Comparison of ENCODE assay signal across 9 cellular contexts in genomic region chr4:86961103-86961502, GRCh38. TPM values are rescaled to one million over a fixed set of nuclear protein-coding genes. Genes with fewer than 3 reads are reported as not detected.
DNase-seq lines count a peak whose midpoint lies in the region; ATAC-seq and TF ChIP-seq lines count a peak whose summit lies in the region.
"Had no signal": no experiment of that assay in that cellular context is flagged by ENCODE, and none has a peak within 500 bp of the region (broad histone marks: within the 10 kb centered on the region; RNA-seq: fewer than 3 reads in every experiment).

No MANE protein-coding gene starts in this region.

- H3K4me3 ChIP-seq in BLaER1: peak overlapping the region; percentile 57
- H3K4me3 ChIP-seq in Peyer's patch: no peak overlapping the region
- H3K4me3 ChIP-seq in right lobe of liver: no peak overlapping the region

- H3K4me1 Mint-ChIP-seq in H9 (peaks cover 59 to 65% of the 10 kb centered on the region in 2 experiments), Calu3 (ENCODE audit: low read depth, unreplicated experiment) (peaks cover 7% of the 10 kb centered on the region)

- no peaks in the 10 kb centered on the region for H3K9me3 ChIP-seq in BLaER1
- no peaks in the 10 kb centered on the region for H3K9me3 ChIP-seq in H9 (ENCODE audit: control insufficient read depth, low read depth, low read length)
- H3K9me3 ChIP-seq in Peyer's patch: no peaks in the 10 kb centered on the region
- H3K9me3 ChIP-seq in right lobe of liver: no peaks in the 10 kb centered on the region

- TF ChIP-seq CTCF in H9 (conservative IDR thresholded peaks at IDR 0.05): no peak
- no peak for TF ChIP-seq CTCF in Peyer's patch (IDR thresholded peaks at IDR 0.05)
- no peak for TF ChIP-seq CTCF in right lobe of liver (IDR thresholded peaks at IDR 0.05)
- TF ChIP-seq CTCF in Calu3 (IDR thresholded peaks at IDR 0.05; ENCODE audit: unreplicated experiment): no peak

- no peak for TF ChIP-seq POLR2A in Peyer's patch (IDR thresholded peaks at IDR 0.05)
- no peak for TF ChIP-seq POLR2A in right lobe of liver (IDR thresholded peaks at IDR 0.05)

- H4K8ac ChIP-seq in H9 (replicated peaks; ENCODE audit: insufficient read length, low read depth, low read length): no peak overlapping the region

- H4K91ac ChIP-seq in H9 (ENCODE audit: insufficient read length, low read depth, low read length): no peak overlapping the region

- no peak overlapping the region for H2BK20ac ChIP-seq in H9 (ENCODE audit: low read depth, low read length, poor library complexity, severe bottlenecking)

- H3K27ac ChIP-seq in BLaER1 (peak overlapping the region; percentile 94), H9 (ENCODE audit: insufficient read length, low read depth, low read length) (peak overlapping the region; percentile 79), Peyer's patch (peak overlapping the region in 3 of 4 donors; percentile 22 to 38 (median 25)), right lobe of liver (peak overlapping the region in 2 of 3 donors; percentile 8 to 35)

- H3K79me2 ChIP-seq in H9 (ENCODE audit: insufficient read depth, low read length): peaks cover 4% of the 10 kb centered on the region; the same call in 1 of the 2 replicates

- H3K9me3 Mint-ChIP-seq in H9 (no peaks in the 10 kb centered on the region), Calu3 (ENCODE audit: low read depth, unreplicated experiment) (no peaks in the 10 kb centered on the region)

- H3K9ac ChIP-seq in BLaER1 (peak overlapping the region; percentile 80), H9 (ENCODE audit: extremely low read depth, insufficient read length, low read length) (no peak overlapping the region)

- H4K5ac ChIP-seq in H9 (ENCODE audit: insufficient read length, low read depth, low read length): no peak overlapping the region

- CTCF ChIA-PET in Calu3 (lab: Charles Lee): no interaction called here

- H2AFZ ChIP-seq in H9 (ENCODE audit: low read length): no peak overlapping the region

- H3K56ac ChIP-seq in H9 (ENCODE audit: insufficient read length, low read depth, low read length): no peak overlapping the region

- no TSS peak for BruUV-seq in Calu3 (replicated peaks; lab: Mats Ljungman, UMichigan)

- H2BK12ac ChIP-seq in H9 (ENCODE audit: insufficient read length, low read depth, low read length): peak overlapping the region; percentile 6

- no peak overlapping the region for H3K4ac ChIP-seq in H9 (ENCODE audit: low read depth, low read length)

- peaks cover 3% of the 10 kb centered on the region for H3K23me2 ChIP-seq in H9 (ENCODE audit: insufficient read length, low read depth, low read length, poor library complexity, severe bottlenecking)

- H3K4me3 Mint-ChIP-seq in H9 (peak overlapping the region in 1 of 2 experiments; percentile 74; a peak in 3 of 5 replicates), Calu3 (ENCODE audit: low read depth, unreplicated experiment) (no peak overlapping the region)

- H2BK5ac ChIP-seq in H9 (ENCODE audit: insufficient read length, low read length): no peak overlapping the region

- no peak overlapping the region for H2BK15ac ChIP-seq in H9 (ENCODE audit: low read depth, low read length)

- H3K36me3 Mint-ChIP-seq in H9 (ENCODE audit: insufficient read depth in 1 of 3, low read depth in 3 of 3) (peaks cover 10 to 16% (median 12%) of the 10 kb centered on the region in 3 experiments), Calu3 (ENCODE audit: insufficient read depth, unreplicated experiment) (no peaks in the 10 kb centered on the region)

- H3K27me3 Mint-ChIP-seq in H9 (ENCODE audit: low read depth) (no peaks in the 10 kb centered on the region), Calu3 (ENCODE audit: unreplicated experiment) (no peaks in the 10 kb centered on the region)

- H3K4me1 ChIP-seq in BLaER1: peaks cover 93% of the 10 kb centered on the region
- H3K4me1 ChIP-seq in H9 (ENCODE audit: insufficient read depth, low read length): peaks cover 24% of the 10 kb centered on the region
- H3K4me1 ChIP-seq in Peyer's patch: peaks cover 0 to 11% (median 4%) of the 10 kb centered on the region in 4 donors
- H3K4me1 ChIP-seq in right lobe of liver: peaks cover 0 to 43% (median 16%) of the 10 kb centered on the region in 4 donors

- H3K14ac ChIP-seq in H9 (ENCODE audit: insufficient read depth, low read length): no peak overlapping the region

- no peak overlapping the region for H3K23ac ChIP-seq in H9 (ENCODE audit: insufficient read length, low read depth, low read length)

- H3K27ac Mint-ChIP-seq in H9 (peak overlapping the region; percentile 99 to 100 (median 100)), Calu3 (ENCODE audit: unreplicated experiment) (no peak overlapping the region)

- H3K4me2 ChIP-seq in BLaER1 (peak overlapping the region; percentile 83), H9 (ENCODE audit: insufficient read depth, insufficient read length, low read length) (peak overlapping the region; percentile 84)

- WGBS in H9 (ENCODE audit: extremely low coverage, insufficient read length, low lambda C conversion rate): no CpG with 5 or more reads among the region's 4 CpGs
- 52% methylated on average over 4 of the region's 4 CpGs for WGBS in right lobe of liver (ENCODE audit: insufficient coverage, low coverage, low lambda C conversion rate, missing lambda C conversion rate)

- intact Hi-C loops in right lobe of liver (cut with DNase I): no loop called here
- intact Hi-C loops in Calu3 (cut with micrococcal nuclease; ENCODE audit: unreplicated experiment): no loop called here

- H3K18ac ChIP-seq in H9 (ENCODE audit: insufficient read length, low read depth, low read length): no peak overlapping the region

- peak overlapping the region; percentile 1 for H2AK5ac ChIP-seq in H9 (ENCODE audit: insufficient read length, low read length)

- H3K27me3 ChIP-seq in BLaER1: no peaks in the 10 kb centered on the region
- no peaks in the 10 kb centered on the region for H3K27me3 ChIP-seq in H9 (ENCODE audit: insufficient read depth, low read length)
- H3K27me3 ChIP-seq in Peyer's patch: no peaks in the 10 kb centered on the region
- H3K27me3 ChIP-seq in right lobe of liver: no peaks in the 10 kb centered on the region

- no peak overlapping the region for H3T11ph ChIP-seq in H9 (ENCODE audit: low read length)

- DNase-seq in H9: no peak
- no peak for DNase-seq in Peyer's patch
- DNase-seq in right lobe of liver: no peak
- no peak for DNase-seq in Calu3
- DNase-seq in NCI-H524 treated with DMSO at 0.1 percent for 48 hours (lab: John Stamatoyannopoulos, UW): no peak
- no peak for DNase-seq in activated gamma-delta T cell treated with Interleukin-2 at 50 U/mL for 16 hours
- DNase-seq: caudate nucleus had no signal

- H4K20me1 ChIP-seq in BLaER1 (no peaks in the 10 kb centered on the region), H9 (ENCODE audit: control insufficient read depth, insufficient read depth, insufficient read length) (no peaks in the 10 kb centered on the region)

- H3K79me1 ChIP-seq in H9 (ENCODE audit: insufficient read depth, low read depth, low read length, poor library complexity, severe bottlenecking): peaks cover 2% of the 10 kb centered on the region

- peaks cover 12% of the 10 kb centered on the region; the same call in 1 of the 2 replicates for H3K36me3 ChIP-seq in BLaER1
- no peaks in the 10 kb centered on the region for H3K36me3 ChIP-seq in Peyer's patch
- H3K36me3 ChIP-seq in right lobe of liver: no peaks in the 10 kb centered on the region

- ATAC-seq in right lobe of liver (peak in 3 of 4 donors; percentile 5 to 26 (median 7)), HG02610 (IDR thresholded peaks at IDR 0.05; ENCODE audit: unreplicated experiment) (no peak)

- H2BK120ac ChIP-seq in H9 (ENCODE audit: low read depth, low read length, poor library complexity, severe bottlenecking): no peak overlapping the region

RNA-seq across cellular contexts. Expression of gene AFF1, which starts 26.3 kb away (rescaled TPM):
- total RNA-seq in H9 (2021) (68.9 and 74.5 TPM in 2 replicates), Peyer's patch (100 to 1,000 TPM in 3 of 4 donors, 10 to 100 TPM in 1; 72.5 to 128 (median 108) TPM), right lobe of liver (10 to 100 TPM; 23.8 to 39.6 (median 34.9) TPM), Calu3 (2022) (37.7 and 40.2 TPM in 2 replicates)

Comparison
In these comparisons a context has a peak if more than half of its experiments do, and no peak if none do; other contexts are left out.
1. H3K27ac ChIP-seq: peak in every context shown above with its lines; median percentile 94 in BLaER1; 79 in H9; 25 in Peyer's patch; 22 in right lobe of liver.